In genomic region chr15:69098688-69099087, GRCh38 we compare ENCODE assay signal across 16 cellular contexts.
DNase-seq lines count a peak whose midpoint lies in the region; ATAC-seq and TF ChIP-seq lines count a peak whose summit lies in the region.
"Had no signal": no experiment of that assay in that cellular context is flagged by ENCODE, and none has a peak within 500 bp of the region (broad histone marks: within the 10 kb centered on the region; RNA-seq: fewer than 3 reads in every experiment).

No MANE protein-coding gene starts in this region.

- ATAC-seq in T-helper 17 cell (no peak), GM21423 (IDR thresholded peaks at IDR 0.05; ENCODE audit: unreplicated experiment) (no peak)

- H3K4me2 ChIP-seq in osteoblast (ENCODE audit: insufficient read depth, low read length) = no peak overlapping the region
- H3K4me2 ChIP-seq: BLaER1 had no signal

- peaks cover 6% of the 10 kb centered on the region for H3K27me3 Mint-ChIP-seq in T-helper 17 cell

- no peak overlapping the region for H3K4me3 Mint-ChIP-seq in T-helper 17 cell

- DNase-seq in DMS 273 treated with DMSO at 0.1 percent for 48 hours (lab: John Stamatoyannopoulos, UW) (peak; percentile 36), DMS 273 (lab: John Stamatoyannopoulos, UW; ENCODE audit: unreplicated experiment) (no peak), BE2C (peak; percentile 55), NCI-H446 treated with DMSO at 0.1 percent for 48 hours (lab: John Stamatoyannopoulos, UW) (peak; percentile 42), T-helper 17 cell (no peak), nucleus accumbens (lab: John Stamatoyannopoulos, UW) (no peak), osteoblast (ENCODE audit: insufficient read length, low spot score, missing footprints) (no peak)
- DNase-seq: Calu3, DND-41, GDM1, GM23248, H7, IMR-90 had no signal

- TF ChIP-seq CTCF in BE2C (IDR thresholded peaks at IDR 0.05; ENCODE audit: low read depth, low read length) (no peak), osteoblast (IDR thresholded peaks at IDR 0.05; ENCODE audit: extremely low read depth, low read depth, low read length) (no peak)

- H3K36me3 Mint-ChIP-seq in T-helper 17 cell (ENCODE audit: low read depth) = no peaks in the 10 kb centered on the region

- H3K9me3 ChIP-seq in BE2C (no peaks in the 10 kb centered on the region; the same call in 1 of the 2 replicates), T-helper 17 cell (ENCODE audit: control insufficient read depth, low read length, poor library complexity, severe bottlenecking) (no peaks in the 10 kb centered on the region), osteoblast (ENCODE audit: low read depth, low read length) (no peaks in the 10 kb centered on the region)

- H3K36me3 ChIP-seq in BE2C (no peaks in the 10 kb centered on the region), osteoblast (ENCODE audit: insufficient read depth, low read length) (no peaks in the 10 kb centered on the region)
- H3K36me3 ChIP-seq: BLaER1 had no signal

- peaks cover 43% of the 10 kb centered on the region for H3K4me1 ChIP-seq in BE2C
- no peaks in the 10 kb centered on the region for H3K4me1 ChIP-seq in osteoblast (ENCODE audit: insufficient read depth, low read length)

- no peaks in the 10 kb centered on the region for H3K79me2 ChIP-seq in osteoblast (ENCODE audit: insufficient read depth, low read length)

- H2AFZ ChIP-seq in osteoblast (ENCODE audit: low read length) = no peak overlapping the region
- H2AFZ ChIP-seq: GM23248 had no signal

- H3K27ac ChIP-seq in osteoblast (ENCODE audit: low read depth, low read length) = no peak overlapping the region
- H3K27ac ChIP-seq: 22Rv1, BLaER1, GM23248 had no signal

- H3K27me3 ChIP-seq in BE2C = no peaks in the 10 kb centered on the region
- H3K27me3 ChIP-seq in osteoblast (ENCODE audit: insufficient read depth, low read length) = peaks cover 45% of the 10 kb centered on the region
- H3K27me3 ChIP-seq: BLaER1 had no signal

- peaks cover 5% of the 10 kb centered on the region for H3K4me1 Mint-ChIP-seq in T-helper 17 cell

- peak overlapping the region; percentile 24 for H3K27ac Mint-ChIP-seq in T-helper 17 cell

- no peak overlapping the region for H3K4me3 ChIP-seq in BE2C (ENCODE audit: low read depth, low read length)
- no peak overlapping the region for H3K4me3 ChIP-seq in osteoblast (ENCODE audit: insufficient read depth, low read length)
- H3K4me3 ChIP-seq: BLaER1, GM23248 had no signal

- H4K20me1 ChIP-seq in osteoblast (ENCODE audit: insufficient read depth, low read length) = no peaks in the 10 kb centered on the region
- H4K20me1 ChIP-seq: BLaER1 had no signal

Comparison
In these comparisons a context has a peak if more than half of its experiments do, and no peak if none do; other contexts are left out.
1. DNase-seq: peak in DMS 273 treated with DMSO at 0.1 percent for 48 hours (single experiment), BE2C (single experiment) and NCI-H446 treated with DMSO at 0.1 percent for 48 hours (single experiment); none in DMS 273 (single experiment), T-helper 17 cell (0 of 3), nucleus accumbens (0 of 56) and osteoblast (single experiment).